7 cellular contexts compared by ENCODE assay signal in the genomic region with DNA sequence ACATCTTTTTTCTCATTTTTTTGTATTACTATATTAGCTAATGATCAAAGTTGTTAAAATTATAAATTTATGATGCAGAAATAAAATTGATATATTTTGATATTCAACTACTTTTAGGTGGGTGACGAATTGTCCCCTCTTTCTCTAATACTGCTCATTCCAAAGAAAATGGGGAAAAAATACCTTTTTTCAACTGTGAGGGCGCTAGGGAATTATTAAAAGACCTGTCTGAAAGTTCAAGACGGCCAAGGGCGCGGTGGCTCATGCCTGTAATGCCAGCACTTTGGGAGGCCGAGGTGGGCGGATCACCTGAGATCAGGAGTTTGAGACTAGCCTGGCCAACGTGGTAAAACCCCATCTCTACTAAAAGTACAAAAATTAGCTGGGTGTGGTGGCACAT. TPM values are rescaled to one million over a fixed set of nuclear protein-coding genes. Genes with fewer than 3 reads are reported as not detected.
DNase-seq lines count a peak whose midpoint lies in the region; TF ChIP-seq lines count a peak whose summit lies in the region.
"Not testable (repeated sequence)": the region's sequence is repeated elsewhere in the genome, so short reads cannot be mapped to it uniquely, and the experiment has no call there.

No MANE protein-coding gene starts in this region.

- H3K4me1 ChIP-seq in H9 (ENCODE audit: insufficient read depth, low read length); SK-N-SH (ENCODE audit: control insufficient read depth in 1 of 2, insufficient read depth in 2 of 2, low read depth in 1 of 2, low read length in 1 of 2); neural progenitor cell: not testable (repeated sequence)
- peaks cover 25% of the 10 kb centered on the region for H3K4me1 ChIP-seq in Karpas-422 (ENCODE audit: low read length)

- H3K56ac ChIP-seq in H9 (ENCODE audit: insufficient read length, low read depth, low read length): not testable (repeated sequence)

- H3K27me3 Mint-ChIP-seq in H9 (ENCODE audit: low read depth); chondrocyte (ENCODE audit: low read depth); neural progenitor cell (ENCODE audit: insufficient read depth, low read depth); type B pancreatic cell: not testable (repeated sequence)

- peak; percentile 46 for TF ChIP-seq CTCF in H9 (conservative IDR thresholded peaks at IDR 0.05)
- TF ChIP-seq CTCF in SK-N-SH (IDR thresholded peaks at IDR 0.05): peak; percentile 27
- peak; percentile 34 for TF ChIP-seq CTCF in chondrocyte (IDR thresholded peaks at IDR 0.05)
- peak; percentile 22 for TF ChIP-seq CTCF in neural progenitor cell (IDR thresholded peaks at IDR 0.05)
- peak; percentile 18 for TF ChIP-seq CTCF in type B pancreatic cell (conservative IDR thresholded peaks at IDR 0.05)

- not testable (repeated sequence) for H3F3A ChIP-seq in SK-N-SH (replicated peaks; ENCODE audit: insufficient read depth)
- H3F3A ChIP-seq in neural progenitor cell (ENCODE audit: low read depth): peaks cover 12% of the 10 kb centered on the region

- not testable (repeated sequence) for H4K91ac ChIP-seq in H9 (ENCODE audit: insufficient read length, low read depth, low read length)

- not testable (repeated sequence) for H4K20me1 ChIP-seq in H9 (ENCODE audit: control insufficient read depth, insufficient read depth, insufficient read length); Karpas-422 (ENCODE audit: insufficient read depth, low read depth, low read length); SK-N-SH (ENCODE audit: insufficient read depth); neural progenitor cell (ENCODE audit: low read depth)

- POLR2A ChIA-PET in SK-N-SH (lab: Yijun Ruan, JAX): interaction anchor here (0.7 kb wide), 1 partner anchor 56 kb away, joined by 3 read pairs; no protein-coding TSS in a partner anchor

- not testable (repeated sequence) for H2AFZ ChIP-seq in H9 (ENCODE audit: low read length); Karpas-422 (ENCODE audit: low read length); SK-N-SH (ENCODE audit: low read depth); neural progenitor cell (replicated peaks)

- DNase-seq in DMS53 (lab: John Stamatoyannopoulos, UW): peak; percentile 10
- not testable (repeated sequence) for DNase-seq in H9; Karpas-422; SK-N-SH; chondrocyte (ENCODE audit: low spot score); neural progenitor cell (ENCODE audit: low spot score); type B pancreatic cell (ENCODE audit: extremely low spot score, unreplicated experiment)

- H3K9me3 ChIP-seq in H9 (ENCODE audit: control insufficient read depth, low read depth, low read length); Karpas-422 (ENCODE audit: low read length); SK-N-SH; neural progenitor cell (ENCODE audit: low read depth): not testable (repeated sequence)

- H3K23ac ChIP-seq in H9 (ENCODE audit: insufficient read length, low read depth, low read length): not testable (repeated sequence)

- not testable (repeated sequence) for H2BK5ac ChIP-seq in H9 (ENCODE audit: insufficient read length, low read length)

- not testable (repeated sequence) for H3K79me2 ChIP-seq in H9 (ENCODE audit: insufficient read depth, low read length); Karpas-422 (ENCODE audit: low read length); SK-N-SH (ENCODE audit: insufficient read depth); neural progenitor cell (ENCODE audit: low read depth)

- not testable (repeated sequence) for H3K27me3 ChIP-seq in H9 (ENCODE audit: insufficient read depth, low read length); Karpas-422 (ENCODE audit: low read length); SK-N-SH (ENCODE audit: insufficient read depth); neural progenitor cell

- CTCF ChIA-PET in SK-N-SH (lab: Yijun Ruan, JAX): interaction anchor here (3.4 kb wide), 1 partner anchor 61 kb away, joined by 16 read pairs; no protein-coding TSS in a partner anchor

- not testable (repeated sequence) for H3K23me2 ChIP-seq in H9 (ENCODE audit: insufficient read length, low read depth, low read length, poor library complexity, severe bottlenecking)

- not testable (repeated sequence) for H2AK5ac ChIP-seq in H9 (ENCODE audit: insufficient read length, low read length)

- not testable (repeated sequence) for H3K18ac ChIP-seq in H9 (ENCODE audit: insufficient read length, low read depth, low read length)

- H3K14ac ChIP-seq in H9 (ENCODE audit: insufficient read depth, low read length): not testable (repeated sequence)

- not testable (repeated sequence) for H4K8ac ChIP-seq in H9 (replicated peaks; ENCODE audit: insufficient read length, low read depth, low read length)

- H3T11ph ChIP-seq in H9 (ENCODE audit: low read length): not testable (repeated sequence)

- not testable (repeated sequence) for H3K9me3 Mint-ChIP-seq in H9; chondrocyte (ENCODE audit: low read depth); neural progenitor cell; type B pancreatic cell

- H2BK15ac ChIP-seq in H9 (ENCODE audit: low read depth, low read length): not testable (repeated sequence)

- not testable (repeated sequence) for H3K4me3 ChIP-seq in Karpas-422 (ENCODE audit: low read length); SK-N-SH (ENCODE audit: low read depth in 2 of 2, low read length in 1 of 2); neural progenitor cell

- H3K9ac ChIP-seq in H9 (ENCODE audit: extremely low read depth, insufficient read length, low read length); Karpas-422 (ENCODE audit: low read length); SK-N-SH; neural progenitor cell: not testable (repeated sequence)

- no CpG with 5 or more reads among the region's 8 CpGs for WGBS in H9 (ENCODE audit: extremely low coverage, insufficient read length, low lambda C conversion rate)
- WGBS in SK-N-SH (ENCODE audit: low lambda C conversion rate): 79% methylated on average over 8 of the region's 8 CpGs

- not testable (repeated sequence) for TF ChIP-seq RAD21 in SK-N-SH (IDR thresholded peaks at IDR 0.05; ENCODE audit: low read length)

- not testable (repeated sequence) for H2BK12ac ChIP-seq in H9 (ENCODE audit: insufficient read length, low read depth, low read length)

- H3K4me3 Mint-ChIP-seq in H9; chondrocyte (ENCODE audit: unreplicated experiment); neural progenitor cell; type B pancreatic cell: not testable (repeated sequence)

- not testable (repeated sequence) for H2BK120ac ChIP-seq in H9 (ENCODE audit: low read depth, low read length, poor library complexity, severe bottlenecking)

- not testable (repeated sequence) for H3K27ac Mint-ChIP-seq in H9; chondrocyte (ENCODE audit: unreplicated experiment); neural progenitor cell; type B pancreatic cell

- not testable (repeated sequence) for H2BK20ac ChIP-seq in H9 (ENCODE audit: low read depth, low read length, poor library complexity, severe bottlenecking)

- not testable (repeated sequence) for H3K4ac ChIP-seq in H9 (ENCODE audit: low read depth, low read length)

- H3K79me1 ChIP-seq in H9 (ENCODE audit: insufficient read depth, low read depth, low read length, poor library complexity, severe bottlenecking): not testable (repeated sequence)

- not testable (repeated sequence) for H3K9me2 ChIP-seq in Karpas-422 (replicated peaks; ENCODE audit: insufficient read depth, low read length); SK-N-SH

- H3K4me1 Mint-ChIP-seq in H9; chondrocyte (ENCODE audit: low read depth); neural progenitor cell; type B pancreatic cell (ENCODE audit: unreplicated experiment): not testable (repeated sequence)

- not testable (repeated sequence) for H3K27ac ChIP-seq in H9 (ENCODE audit: insufficient read length, low read depth, low read length); SK-N-SH (ENCODE audit: low read depth in 2 of 2, low read length in 1 of 2); neural progenitor cell
- H3K27ac ChIP-seq in Karpas-422 (ENCODE audit: low read length): 0 out of 2 replicates have a peak overlapping the region, but pooled peaks have one; percentile 53

- H3K36me3 Mint-ChIP-seq in H9 (ENCODE audit: insufficient read depth in 1 of 3, low read depth in 3 of 3) (peaks cover 9 to 35% (median 22%) of the 10 kb centered on the region in 3 experiments; a peak in 6 of 7 replicates), type B pancreatic cell (peaks cover 24% of the 10 kb centered on the region)
- not testable (repeated sequence) for H3K36me3 Mint-ChIP-seq in chondrocyte (ENCODE audit: low read depth); neural progenitor cell

- H3K4me2 ChIP-seq in H9 (ENCODE audit: insufficient read depth, insufficient read length, low read length); Karpas-422 (ENCODE audit: low read depth, low read length, poor library complexity, severe bottlenecking); SK-N-SH; neural progenitor cell: not testable (repeated sequence)

- not testable (repeated sequence) for H4K5ac ChIP-seq in H9 (ENCODE audit: insufficient read length, low read depth, low read length)

- peaks cover 17% of the 10 kb centered on the region; the same call in 1 of the 2 replicates for H3K36me3 ChIP-seq in Karpas-422 (ENCODE audit: insufficient read depth, low read length)
- H3K36me3 ChIP-seq in SK-N-SH (replicated peaks in 1 of 2; ENCODE audit: control insufficient read depth in 1 of 2, insufficient read depth in 2 of 2, low read length in 1 of 2): peaks cover 13 to 14% of the 10 kb centered on the region in 2 experiments
- H3K36me3 ChIP-seq in neural progenitor cell: not testable (repeated sequence)

- TF ChIP-seq EP300 in SK-N-SH (IDR thresholded peaks at IDR 0.05; ENCODE audit: borderline replicate concordance in 1 of 2, low read depth in 1 of 2, low read length in 1 of 2): not testable (repeated sequence)

RNA-seq across cellular contexts. Expression of a gene that starts 27.6 kb away (rescaled TPM):
- total RNA-seq in H9 (2021) (21.9 and 24.9 TPM in 2 replicates), chondrocyte (12.8 to 13.9 TPM (median 13.9 TPM) in 3 replicates), neural progenitor cell (ENCODE audit: low replicate concordance) (13.2 and 16.7 TPM in 2 replicates), type B pancreatic cell (ENCODE audit: low replicate concordance) (26.8 and 40.8 TPM in 2 replicates)
- total RNA-seq in Karpas-422 (2014; rRNA removed; shearing (Covaris generic); ENCODE audit: low replicate concordance): 43.7 and 48.2 TPM in 2 replicates
- 24.2 and 32.0 TPM in 2 replicates for polyA plus RNA-seq in SK-N-SH (2012; rRNA removed)
- 23.0 and 33.1 TPM in 2 replicates for polyA plus RNA-seq in SK-N-SH (2012; cell fraction: cytosol; rRNA removed)
- 67.8 and 86.1 TPM in 2 replicates for polyA plus RNA-seq in SK-N-SH (2012; cell fraction: nucleus; rRNA removed)

RNA-seq across cellular contexts. Expression of a gene that starts 34.0 kb away (rescaled TPM):
- total RNA-seq in H9 (2021): 62.7 and 63.2 TPM in 2 replicates
- total RNA-seq in Karpas-422 (2014; rRNA removed; shearing (Covaris generic); ENCODE audit: low replicate concordance): 35.2 and 57.2 TPM in 2 replicates
- 48.4 and 54.7 TPM in 2 replicates for polyA plus RNA-seq in SK-N-SH (2012; rRNA removed)
- 63.8 and 67.7 TPM in 2 replicates for polyA plus RNA-seq in SK-N-SH (2012; cell fraction: cytosol; rRNA removed)
- polyA plus RNA-seq in SK-N-SH (2012; cell fraction: nucleus; rRNA removed): 31.9 and 46.3 TPM in 2 replicates
- total RNA-seq in chondrocyte: 32.4 to 43.0 TPM (median 40.1 TPM) in 3 replicates
- total RNA-seq in neural progenitor cell (ENCODE audit: low replicate concordance): 93.0 and 112 TPM in 2 replicates
- total RNA-seq in type B pancreatic cell (ENCODE audit: low replicate concordance): 39.4 and 42.7 TPM in 2 replicates

RNA-seq across cellular contexts. Expression of a gene that starts 40.7 kb away (rescaled TPM):
- total RNA-seq in H9 (2021) (181 TPM in 2 replicates), chondrocyte (78.6 to 85.0 TPM (median 79.2 TPM) in 3 replicates), neural progenitor cell (ENCODE audit: low replicate concordance) (338 and 405 TPM in 2 replicates), type B pancreatic cell (ENCODE audit: low replicate concordance) (95.0 and 126 TPM in 2 replicates)
- 88.4 and 293 TPM in 2 replicates for total RNA-seq in Karpas-422 (2014; rRNA removed; shearing (Covaris generic); ENCODE audit: low replicate concordance)
- 193 and 278 TPM in 2 replicates for polyA plus RNA-seq in SK-N-SH (2012; rRNA removed)
- polyA plus RNA-seq in SK-N-SH (2012; cell fraction: cytosol; rRNA removed): 306 and 319 TPM in 2 replicates
- polyA plus RNA-seq in SK-N-SH (2012; cell fraction: nucleus; rRNA removed): 64.2 and 128 TPM in 2 replicates

RNA-seq across cellular contexts. Expression of a gene that starts 57.3 kb away (rescaled TPM):
- total RNA-seq in H9 (2021) (206 TPM in 2 replicates), chondrocyte (121 to 136 TPM (median 134 TPM) in 3 replicates), neural progenitor cell (ENCODE audit: low replicate concordance) (133 and 134 TPM in 2 replicates), type B pancreatic cell (ENCODE audit: low replicate concordance) (132 and 141 TPM in 2 replicates)
- total RNA-seq in Karpas-422 (2014; rRNA removed; shearing (Covaris generic); ENCODE audit: low replicate concordance): 90.7 and 92.1 TPM in 2 replicates
- 24.5 and 25.8 TPM in 2 replicates for polyA plus RNA-seq in SK-N-SH (2012; rRNA removed)
- 39.0 and 50.0 TPM in 2 replicates for polyA plus RNA-seq in SK-N-SH (2012; cell fraction: cytosol; rRNA removed)
- polyA plus RNA-seq in SK-N-SH (2012; cell fraction: nucleus; rRNA removed): 25.6 and 33.6 TPM in 2 replicates
